Comparison of ENCODE assay signal across 23 cellular contexts in genomic region chr18:62737474-62737873, GRCh38.
"Had no signal": no experiment of that assay in that cellular context is flagged by ENCODE, and none has a peak within 500 bp of the region (broad histone marks: within the 10 kb centered on the region; RNA-seq: fewer than 3 reads in every experiment).

No MANE protein-coding gene starts in this region.

- H3K4me3 ChIP-seq: coronary artery, gastrocnemius medialis, heart right ventricle, left ventricle myocardium inferior, lower lobe of right lung, psoas muscle, spleen, testis, tibial nerve had no signal

- H3K27me3 ChIP-seq: gastrocnemius medialis, heart right ventricle, spleen, testis, tibial nerve had no signal

- H3K36me3 Mint-ChIP-seq: natural killer cell treated with Interleukin-12 subunit alpha and Interleukin-12 subunit beta and Interleukin-15 and Interleukin-18, amount 100 ng/mL, for 72 hours had no signal

- H3K9ac ChIP-seq: parathyroid adenoma had no signal

- ATAC-seq: esophagus mucosa; gastrocnemius medialis; lower lobe of right lung; natural killer cell treated with Interleukin-12 subunit alpha and Interleukin-12 subunit beta and Interleukin-15 and Interleukin-18, amount 100 ng/mL, for 72 hours; psoas muscle; sciatic nerve; stimulated activated naive B cell treated with anti-CD40 and anti-IgM and Interleukin-4, amounts not matched to agents 10 μg/mL and 1 μg/mL and 100 μg/mL, for 72 hours; stimulated activated naive CD8-positive, alpha-beta T cell treated with anti-CD3 and anti-CD28 coated beads, Interleukin-15, amount 100 ng/mL, for 72 hours had no signal

- H3K27ac Mint-ChIP-seq: memory B cell; natural killer cell treated with Interleukin-12 subunit alpha and Interleukin-12 subunit beta and Interleukin-15 and Interleukin-18, amount 100 ng/mL, for 72 hours; stimulated activated naive B cell treated with anti-CD40 and anti-IgM and Interleukin-4, amounts not matched to agents 10 μg/mL and 1 μg/mL and 100 μg/mL, for 72 hours; stimulated activated naive CD8-positive, alpha-beta T cell treated with anti-CD3 and anti-CD28 coated beads, Interleukin-15, amount 100 ng/mL, for 72 hours had no signal

- H3K36me3 ChIP-seq: gastrocnemius medialis, heart right ventricle, left ventricle myocardium inferior, lower lobe of right lung, spleen had no signal

- H3K9me3 Mint-ChIP-seq: natural killer cell treated with Interleukin-12 subunit alpha and Interleukin-12 subunit beta and Interleukin-15 and Interleukin-18, amount 100 ng/mL, for 72 hours had no signal

- H3K27me3 Mint-ChIP-seq: natural killer cell treated with Interleukin-12 subunit alpha and Interleukin-12 subunit beta and Interleukin-15 and Interleukin-18, amount 100 ng/mL, for 72 hours; stimulated activated naive B cell treated with anti-CD40 and anti-IgM and Interleukin-4, amounts not matched to agents 10 μg/mL and 1 μg/mL and 100 μg/mL, for 72 hours; stimulated activated naive CD8-positive, alpha-beta T cell treated with anti-CD3 and anti-CD28 coated beads, Interleukin-15, amount 100 ng/mL, for 72 hours had no signal

- H2AFZ ChIP-seq: parathyroid adenoma had no signal

- H3K9me3 ChIP-seq: gastrocnemius medialis, psoas muscle, testis had no signal

- DNase-seq: effector CD8-positive, alpha-beta T cell; gastrocnemius medialis; heart right ventricle; hypothalamus; kidney; left cardiac atrium; left ventricle myocardium inferior; lower lobe of right lung; midbrain; psoas muscle; spleen; stimulated activated CD4-positive, alpha-beta T cell treated with anti-CD3 and anti-CD28 coated beads, Interleukin-2, amount 100 ng/mL, for 24 hours; stimulated activated CD4-positive, alpha-beta T cell treated with anti-CD3 and anti-CD28 coated beads, Interleukin-4, amount 100 ng/mL, for 4 hours; stimulated activated naive B cell treated with anti-CD40 and anti-IgM and Interleukin-4, amounts not matched to agents 10 μg/mL and 1 μg/mL and 100 μg/mL, for 72 hours; stimulated activated naive CD8-positive, alpha-beta T cell treated with anti-CD3 and anti-CD28 coated beads, Interleukin-15, amount 100 ng/mL, for 72 hours; testis had no signal

- H3K4me3 Mint-ChIP-seq: memory B cell; natural killer cell treated with Interleukin-12 subunit alpha and Interleukin-12 subunit beta and Interleukin-15 and Interleukin-18, amount 100 ng/mL, for 72 hours; stimulated activated naive B cell treated with anti-CD40 and anti-IgM and Interleukin-4, amounts not matched to agents 10 μg/mL and 1 μg/mL and 100 μg/mL, for 72 hours; stimulated activated naive CD8-positive, alpha-beta T cell treated with anti-CD3 and anti-CD28 coated beads, Interleukin-15, amount 100 ng/mL, for 72 hours had no signal

- H3K4me1 ChIP-seq: parathyroid adenoma, psoas muscle had no signal

- H3K27ac ChIP-seq: coronary artery, gastrocnemius medialis, heart right ventricle, left ventricle myocardium inferior, lower lobe of right lung, parathyroid adenoma, psoas muscle, spleen, testis, tibial nerve had no signal
